In the genomic region with DNA sequence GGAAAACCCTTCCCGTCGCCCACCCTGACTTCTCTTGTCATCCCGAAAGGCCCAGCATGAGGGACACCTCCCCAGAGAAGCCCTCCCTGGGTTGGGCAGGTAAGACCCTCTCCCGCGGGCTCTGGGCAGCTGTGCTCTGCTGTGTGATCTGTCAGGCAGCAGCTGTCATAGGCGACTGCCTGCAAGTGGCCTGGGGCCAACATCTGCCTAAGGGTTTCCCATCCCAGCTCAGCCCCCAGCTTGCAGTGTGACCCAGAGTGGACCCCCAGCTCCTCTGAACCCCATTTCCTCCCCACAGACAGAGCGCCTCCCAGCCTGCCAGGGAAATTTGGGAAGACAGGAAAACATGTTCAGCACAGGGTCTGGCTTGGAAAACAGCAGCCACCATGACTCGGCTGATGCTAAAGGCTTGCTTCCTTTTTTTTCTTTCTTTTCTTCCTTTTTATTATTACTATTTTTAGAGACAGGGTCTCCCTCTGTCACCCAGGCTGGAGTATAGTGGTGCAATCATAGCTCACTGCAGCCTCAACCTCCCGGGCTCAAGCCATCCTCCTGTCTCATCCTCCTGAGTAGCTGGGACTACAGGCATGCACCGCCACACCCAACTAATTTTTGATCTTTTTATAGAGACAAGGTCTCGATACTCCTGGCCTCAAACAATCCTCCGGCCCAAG, we compare ENCODE assay signal across 19 cellular contexts. TPM values are rescaled to one million over a fixed set of nuclear protein-coding genes. Genes with fewer than 3 reads are reported as not detected.
DNase-seq lines count a peak whose midpoint lies in the region; ATAC-seq lines count a peak whose summit lies in the region.
"Had no signal": no experiment of that assay in that cellular context is flagged by ENCODE, and none has a peak within 500 bp of the region (broad histone marks: within the 10 kb centered on the region; RNA-seq: fewer than 3 reads in every experiment).

No MANE protein-coding gene starts in this region.

- DNase-seq in NCI-H2171 treated with DMSO at 0.1 percent for 48 hours (lab: John Stamatoyannopoulos, UW) (peak; percentile 43), NCI-H2171 (lab: John Stamatoyannopoulos, UW) (no peak), MV-4-11 (lab: John Stamatoyannopoulos, UW) (peak; percentile 74), HPDE6-E6E7 (ENCODE audit: extremely low spot score) (no peak)
- DNase-seq in central memory CD8-positive, alpha-beta T cell (ENCODE audit: low spot score in 2 of 2) = no peak
- DNase-seq in stimulated activated effector memory CD8-positive, alpha-beta T cell treated with anti-CD3 and anti-CD28 coated beads, Interleukin-12 subunit alpha, Interleukin-12 subunit beta, amount 100 ng/mL, for 72 hours (ENCODE audit: low spot score in 2 of 2) = no peak
- no peak for DNase-seq in activated CD4-positive, alpha-beta T cell treated with anti-CD3 and anti-CD28 coated beads, Interleukin-2, amount 10 ng/mL, durations not matched to agents 24 days and 14 days
- DNase-seq: activated CD4-positive, alpha-beta T cell treated with anti-CD3 and anti-CD28 coated beads, Interleukin-2, amount 50 U/mL, for 1 hour; activated gamma-delta T cell; C1 segment of cervical spinal cord; foreskin melanocyte; IMR-90; MM.1S; NCI-H2081; NCI-H524 treated with DMSO at 0.1 percent for 48 hours; stimulated activated CD4-positive, alpha-beta T cell treated with anti-CD3 and anti-CD28 coated beads, Interleukin-1b, Interleukin-23, amount 100 ng/mL, for 48 hours; stimulated activated naive CD8-positive, alpha-beta T cell treated with anti-CD3 and anti-CD28 coated beads, Interleukin-15, Interleukin-2, amounts not matched to agents 100 U/mL and 50 U/mL, for 24 hours; trophoblast cell had no signal

- H3K36me3 Mint-ChIP-seq in central memory CD8-positive, alpha-beta T cell (ENCODE audit: insufficient read depth) = peaks cover 1% of the 10 kb centered on the region
- no peaks in the 10 kb centered on the region for H3K36me3 Mint-ChIP-seq in stimulated activated effector memory CD8-positive, alpha-beta T cell treated with anti-CD3 and anti-CD28 coated beads, Interleukin-12 subunit alpha, Interleukin-12 subunit beta, amount 100 ng/mL, for 72 hours
- H3K36me3 Mint-ChIP-seq in activated CD4-positive, alpha-beta T cell treated with anti-CD3 and anti-CD28 coated beads, Interleukin-2, amount 10 ng/mL, durations not matched to agents 24 days and 14 days (ENCODE audit: low read depth) = no peaks in the 10 kb centered on the region

- H3K27ac Mint-ChIP-seq in central memory CD8-positive, alpha-beta T cell (ENCODE audit: low read depth) = peak overlapping the region; percentile 44
- peak overlapping the region; percentile 45 for H3K27ac Mint-ChIP-seq in stimulated activated effector memory CD8-positive, alpha-beta T cell treated with anti-CD3 and anti-CD28 coated beads, Interleukin-12 subunit alpha, Interleukin-12 subunit beta, amount 100 ng/mL, for 72 hours
- H3K27ac Mint-ChIP-seq in activated CD4-positive, alpha-beta T cell treated with anti-CD3 and anti-CD28 coated beads, Interleukin-2, amount 10 ng/mL, durations not matched to agents 24 days and 14 days = no peak overlapping the region

- H3K4me3 Mint-ChIP-seq in central memory CD8-positive, alpha-beta T cell = no peak overlapping the region
- H3K4me3 Mint-ChIP-seq in stimulated activated effector memory CD8-positive, alpha-beta T cell treated with anti-CD3 and anti-CD28 coated beads, Interleukin-12 subunit alpha, Interleukin-12 subunit beta, amount 100 ng/mL, for 72 hours = no peak overlapping the region
- H3K4me3 Mint-ChIP-seq in activated CD4-positive, alpha-beta T cell treated with anti-CD3 and anti-CD28 coated beads, Interleukin-2, amount 10 ng/mL, durations not matched to agents 24 days and 14 days = no peak overlapping the region

- no peak for ATAC-seq in central memory CD8-positive, alpha-beta T cell (replicated peaks; ENCODE audit: extremely low read depth, poor library complexity, severe bottlenecking)
- ATAC-seq in stimulated activated effector memory CD8-positive, alpha-beta T cell treated with anti-CD3 and anti-CD28 coated beads, Interleukin-12 subunit alpha, Interleukin-12 subunit beta, amount 100 ng/mL, for 72 hours = no peak
- no peak for ATAC-seq in HG03095 (IDR thresholded peaks at IDR 0.05; ENCODE audit: unreplicated experiment)
- ATAC-seq: stimulated activated naive CD8-positive, alpha-beta T cell treated with anti-CD3 and anti-CD28 coated beads, Interleukin-15, Interleukin-2, amounts not matched to agents 100 U/mL and 50 U/mL, for 24 hours had no signal

- H3K9me3 Mint-ChIP-seq in central memory CD8-positive, alpha-beta T cell = no peaks in the 10 kb centered on the region
- no peaks in the 10 kb centered on the region for H3K9me3 Mint-ChIP-seq in stimulated activated effector memory CD8-positive, alpha-beta T cell treated with anti-CD3 and anti-CD28 coated beads, Interleukin-12 subunit alpha, Interleukin-12 subunit beta, amount 100 ng/mL, for 72 hours
- no peaks in the 10 kb centered on the region for H3K9me3 Mint-ChIP-seq in activated CD4-positive, alpha-beta T cell treated with anti-CD3 and anti-CD28 coated beads, Interleukin-2, amount 10 ng/mL, durations not matched to agents 24 days and 14 days

- intact Hi-C loops in activated CD4-positive, alpha-beta T cell treated with anti-CD3 and anti-CD28 coated beads, Interleukin-2, amount 10 ng/mL, durations not matched to agents 24 days and 14 days (cut with micrococcal nuclease) = no loop called here

- H3K27me3 Mint-ChIP-seq in central memory CD8-positive, alpha-beta T cell = no peaks in the 10 kb centered on the region
- no peaks in the 10 kb centered on the region for H3K27me3 Mint-ChIP-seq in activated CD4-positive, alpha-beta T cell treated with anti-CD3 and anti-CD28 coated beads, Interleukin-2, amount 10 ng/mL, durations not matched to agents 24 days and 14 days

- no peaks in the 10 kb centered on the region for H3K4me1 Mint-ChIP-seq in central memory CD8-positive, alpha-beta T cell
- H3K4me1 Mint-ChIP-seq in stimulated activated effector memory CD8-positive, alpha-beta T cell treated with anti-CD3 and anti-CD28 coated beads, Interleukin-12 subunit alpha, Interleukin-12 subunit beta, amount 100 ng/mL, for 72 hours = no peaks in the 10 kb centered on the region
- no peaks in the 10 kb centered on the region for H3K4me1 Mint-ChIP-seq in activated CD4-positive, alpha-beta T cell treated with anti-CD3 and anti-CD28 coated beads, Interleukin-2, amount 10 ng/mL, durations not matched to agents 24 days and 14 days

RNA-seq across cellular contexts. Expression of a gene that starts 18.3 kb away (rescaled TPM):
- 40.0 and 43.3 TPM in 2 replicates for total RNA-seq in activated CD4-positive, alpha-beta T cell treated with anti-CD3 and anti-CD28 coated beads, Interleukin-2, amount 10 ng/mL, durations not matched to agents 24 days and 14 days

Comparison
In these comparisons a context has a peak if more than half of its experiments do, and no peak if none do; other contexts are left out.
1. DNase-seq: peak in NCI-H2171 treated with DMSO at 0.1 percent for 48 hours (single experiment) and MV-4-11 (single experiment); none in NCI-H2171 (single experiment), central memory CD8-positive, alpha-beta T cell (0 of 2), stimulated activated effector memory CD8-positive, alpha-beta T cell treated with anti-CD3 and anti-CD28 coated beads, Interleukin-12 subunit alpha, Interleukin-12 subunit beta, amount 100 ng/mL, for 72 hours (0 of 2), activated CD4-positive, alpha-beta T cell treated with anti-CD3 and anti-CD28 coated beads, Interleukin-2, amount 10 ng/mL, durations not matched to agents 24 days and 14 days (single experiment) and HPDE6-E6E7 (single experiment).